Comparison of ENCODE assay signal across 22 cellular contexts in the genomic region with DNA sequence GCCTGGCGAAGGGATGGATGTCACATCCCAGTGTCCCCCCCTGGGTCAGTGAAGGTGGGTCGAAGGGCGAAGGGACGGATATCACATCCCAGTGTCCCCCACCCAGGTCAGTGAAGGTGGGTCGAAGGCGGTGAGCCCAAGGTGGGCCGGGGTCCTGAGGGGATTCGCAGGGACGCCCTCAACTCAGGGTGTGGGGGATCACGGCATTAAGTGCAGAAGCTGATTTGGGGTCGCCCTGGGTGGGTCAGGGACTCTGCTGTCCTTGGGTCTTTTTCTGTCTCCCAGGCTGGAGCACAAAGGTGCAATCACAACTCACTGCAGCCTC. TPM values are rescaled to one million over a fixed set of nuclear protein-coding genes. Genes with fewer than 3 reads are reported as not detected.
A peak's percentile ranks its signal among the peaks of the same experiment; 100 is the strongest.
DNase-seq lines count a peak whose midpoint lies in the region; ATAC-seq and TF ChIP-seq lines count a peak whose summit lies in the region.
"Had no signal": no experiment of that assay in that cellular context is flagged by ENCODE, and none has a peak within 500 bp of the region (broad histone marks: within the 10 kb centered on the region; RNA-seq: fewer than 3 reads in every experiment).

No MANE protein-coding gene starts in this region.

- H3K4me1 Mint-ChIP-seq in WTC11, result no peaks in the 10 kb centered on the region

- no peak overlapping the region for H3K27ac ChIP-seq in upper lobe of right lung
- no peak overlapping the region for H3K27ac ChIP-seq in colonic mucosa
- H3K27ac ChIP-seq: RWPE1, SJSA1 had no signal

- intact Hi-C loops in Right ventricle myocardium inferior (cut with DNase I) (no loop called here), cardiac septum (cut with DNase I) (no loop called here), left colon (cut with DNase I, micrococcal nuclease) (no loop called here), upper lobe of right lung (cut with DNase I) (no loop called here), colonic mucosa (cut with DNase I) (no loop called here)

- CTCF ChIA-PET in WTC11 (lab: Charles Lee), result no interaction called here

- no peaks in the 10 kb centered on the region for H3K9me3 Mint-ChIP-seq in WTC11
- H3K9me3 Mint-ChIP-seq: CD4-positive, alpha-beta memory T cell; HFFc6 had no signal

- H3K36me3 ChIP-seq in upper lobe of right lung (no peaks in the 10 kb centered on the region), HAP-1 (replicated peaks) (no peaks in the 10 kb centered on the region), colonic mucosa (no peaks in the 10 kb centered on the region)
- H3K36me3 ChIP-seq: SJSA1 had no signal

- peaks cover 3% of the 10 kb centered on the region; the same call in 1 of the 2 replicates for H3K27me3 Mint-ChIP-seq in WTC11 (ENCODE audit: low read depth)
- H3K27me3 Mint-ChIP-seq: CD4-positive, alpha-beta memory T cell had no signal

- TF ChIP-seq CTCF in WTC11 (IDR thresholded peaks at IDR 0.05) (no peak), upper lobe of right lung (IDR thresholded peaks at IDR 0.05) (no peak), colonic mucosa (IDR thresholded peaks at IDR 0.05) (no peak)

- H3K4me3 Mint-ChIP-seq in WTC11, result no peak overlapping the region
- H3K4me3 Mint-ChIP-seq: CD4-positive, alpha-beta memory T cell; HFFc6 had no signal

- no peak overlapping the region for H3K4me3 ChIP-seq in upper lobe of right lung
- H3K4me3 ChIP-seq in HAP-1, result no peak overlapping the region
- no peak overlapping the region for H3K4me3 ChIP-seq in colonic mucosa
- H3K4me3 ChIP-seq: SJSA1 had no signal

- H3K36me3 Mint-ChIP-seq in WTC11, result no peaks in the 10 kb centered on the region
- H3K36me3 Mint-ChIP-seq: CD4-positive, alpha-beta memory T cell had no signal

- no peak overlapping the region for H3K27ac Mint-ChIP-seq in WTC11
- H3K27ac Mint-ChIP-seq: HFFc6 had no signal

- H3K27me3 ChIP-seq in upper lobe of right lung (no peaks in the 10 kb centered on the region), HAP-1 (ENCODE audit: low read depth) (no peaks in the 10 kb centered on the region), colonic mucosa (no peaks in the 10 kb centered on the region)
- H3K27me3 ChIP-seq: SJSA1 had no signal

- POLR2A ChIA-PET in WTC11 (lab: Charles Lee), result no interaction called here

- no peak overlapping the region for H3K9ac ChIP-seq in colonic mucosa (ENCODE audit: low read depth in 2 of 2, low read length in 2 of 2)

- DNase-seq in Right ventricle myocardium inferior (ENCODE audit: missing footprints) (peak; percentile 9), cardiac septum (ENCODE audit: low spot score) (no peak), WTC11 (ENCODE audit: low spot score) (peak; percentile 8), left colon (peak; percentile 3 to 18), upper lobe of right lung (peak; percentile 54), HAP-1 (ENCODE audit: low spot score in 2 of 2) (no peak), colonic mucosa (no peak)
- DNase-seq: 8988T; CD4-positive, alpha-beta memory T cell; GF-D8; HFFc6; IMR-90; NCI-H1417; NCI-H187; NCI-H226; NCI-H524; NCI-H82 had no signal

- no peak for ATAC-seq in Right ventricle myocardium inferior
- ATAC-seq in WTC11, result no peak
- ATAC-seq in left colon, result no peak
- ATAC-seq in upper lobe of right lung, result no peak
- no peak for ATAC-seq in GM19328 (IDR thresholded peaks at IDR 0.05; ENCODE audit: unreplicated experiment)

- no peaks in the 10 kb centered on the region for H3K4me1 ChIP-seq in upper lobe of right lung
- H3K4me1 ChIP-seq in HAP-1, result no peaks in the 10 kb centered on the region
- H3K4me1 ChIP-seq in colonic mucosa, result no peaks in the 10 kb centered on the region

- in situ Hi-C loops in HAP-1 (cut with MboI; ENCODE audit: low sequenced_read_pairs), result no loop called here

- no peaks in the 10 kb centered on the region for H3K9me3 ChIP-seq in upper lobe of right lung
- H3K9me3 ChIP-seq in HAP-1, result no peaks in the 10 kb centered on the region
- H3K9me3 ChIP-seq in colonic mucosa, result no peaks in the 10 kb centered on the region
- H3K9me3 ChIP-seq: SJSA1 had no signal

TF ChIP-seq in WTC11, 78 proteins besides CTCF, POLR2A, EP300 and RAD21:
- TF ChIP-seq ZNF121 (CRISPR knock-in tag; IDR thresholded peaks at IDR 0.05) (no peak), PRRX2 (CRISPR knock-in tag; IDR thresholded peaks at IDR 0.05) (no peak), MYBL2 (CRISPR knock-in tag; IDR thresholded peaks at IDR 0.05) (no peak), ELF4 (CRISPR knock-in tag; IDR thresholded peaks at IDR 0.05; ENCODE audit: low read depth) (no peak), FOXK1 (CRISPR knock-in tag; IDR thresholded peaks at IDR 0.05) (no peak), JUN (CRISPR knock-in tag; IDR thresholded peaks at IDR 0.05) (no peak)
- TF ChIP-seq, protein P1, sequence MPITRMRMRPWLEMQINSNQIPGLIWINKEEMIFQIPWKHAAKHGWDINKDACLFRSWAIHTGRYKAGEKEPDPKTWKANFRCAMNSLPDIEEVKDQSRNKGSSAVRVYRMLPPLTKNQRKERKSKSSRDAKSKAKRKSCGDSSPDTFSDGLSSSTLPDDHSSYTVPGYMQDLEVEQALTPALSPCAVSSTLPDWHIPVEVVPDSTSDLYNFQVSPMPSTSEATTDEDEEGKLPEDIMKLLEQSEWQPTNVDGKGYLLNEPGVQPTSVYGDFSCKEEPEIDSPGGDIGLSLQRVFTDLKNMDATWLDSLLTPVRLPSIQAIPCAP (CRISPR knock-in tag; IDR thresholded peaks at IDR 0.05), result no peak
- TF ChIP-seq, protein P2, sequence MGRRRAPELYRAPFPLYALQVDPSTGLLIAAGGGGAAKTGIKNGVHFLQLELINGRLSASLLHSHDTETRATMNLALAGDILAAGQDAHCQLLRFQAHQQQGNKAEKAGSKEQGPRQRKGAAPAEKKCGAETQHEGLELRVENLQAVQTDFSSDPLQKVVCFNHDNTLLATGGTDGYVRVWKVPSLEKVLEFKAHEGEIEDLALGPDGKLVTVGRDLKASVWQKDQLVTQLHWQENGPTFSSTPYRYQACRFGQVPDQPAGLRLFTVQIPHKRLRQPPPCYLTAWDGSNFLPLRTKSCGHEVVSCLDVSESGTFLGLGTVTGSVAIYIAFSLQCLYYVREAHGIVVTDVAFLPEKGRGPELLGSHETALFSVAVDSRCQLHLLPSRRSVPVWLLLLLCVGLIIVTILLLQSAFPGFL (CRISPR knock-in tag; IDR thresholded peaks at IDR 0.05; ENCODE audit: borderline replicate concordance), result no peak

RNA-seq across cellular contexts. Expression of a gene that starts 21.9 kb away (rescaled TPM):
- total RNA-seq in Right ventricle myocardium inferior (10.0 TPM), cardiac septum (12.5 TPM), WTC11 (2021) (4.3 to 7.2 TPM (median 4.5 TPM) in 3 replicates), left colon (100 to 1,000 TPM; 147 to 166 TPM), upper lobe of right lung (30.7 TPM), colonic mucosa (100 to 1,000 TPM; 107 to 201 TPM)

RNA-seq across cellular contexts. Expression of a gene that starts 42.7 kb away (rescaled TPM):
- total RNA-seq in Right ventricle myocardium inferior (8.2 TPM), cardiac septum (7.3 TPM), WTC11 (2021) (10.2 to 13.2 TPM (median 10.4 TPM) in 3 replicates), left colon (10 to 100 TPM; 13.5 to 15.2 TPM), upper lobe of right lung (9.4 TPM), colonic mucosa (10 to 100 TPM; 11.6 to 16.5 TPM)

RNA-seq across cellular contexts. Expression of a gene that starts 50.4 kb away (rescaled TPM):
- total RNA-seq in Right ventricle myocardium inferior (not detected), cardiac septum (not detected), WTC11 (2021) (0.48 TPM in 1 of 3 replicates, not detected in the others), left colon (1 to 10 TPM; 1.2 to 3.6 TPM), upper lobe of right lung (not detected), colonic mucosa (1 to 10 TPM; 2.7 to 4.5 TPM)
- total RNA-seq: CD4-positive, alpha-beta memory T cell; H4; IMR-90; M059J; SJSA1 had no signal

RNA-seq across cellular contexts. Expression of a gene that starts 56.3 kb away (rescaled TPM):
- 19.1 TPM for total RNA-seq in Right ventricle myocardium inferior
- total RNA-seq in cardiac septum, result 21.3 TPM
- total RNA-seq in WTC11 (2021), result 73.0 to 82.0 TPM (median 73.4 TPM) in 3 replicates
- 10 to 100 TPM; 45.1 to 46.0 TPM for total RNA-seq in left colon
- total RNA-seq in upper lobe of right lung, result 35.1 TPM
- total RNA-seq in colonic mucosa, result 10 to 100 TPM; 33.0 to 35.9 TPM

Comparison
In these comparisons a context has a peak if more than half of its experiments do, and no peak if none do; other contexts are left out.
1. DNase-seq: peak in Right ventricle myocardium inferior (single experiment), WTC11 (single experiment), left colon (2 of 2) and upper lobe of right lung (single experiment); none in cardiac septum (single experiment), HAP-1 (0 of 2) and colonic mucosa (single experiment).